Comparison of ENCODE assay signal across 8 cellular contexts in genomic region chr4:77157859-77158486, GRCh38. TPM values are rescaled to one million over a fixed set of nuclear protein-coding genes. Genes with fewer than 3 reads are reported as not detected.
DNase-seq lines count a peak whose midpoint lies in the region; ATAC-seq, FAIRE-seq and TF ChIP-seq lines count a peak whose summit lies in the region.

No MANE protein-coding gene starts in this region.

- peak in 2 of 3 experiments; percentile 9 to 26; a peak in 1 of 6 replicates for TF ChIP-seq CTCF in K562 (IDR thresholded peaks at IDR 0.05 in 2 of 3, conservative IDR thresholded peaks at IDR 0.05 in 1 of 3; ENCODE audit: insufficient read depth in 2 of 3, low read depth in 1 of 3, low read length in 3 of 3)

- POLR2A ChIA-PET in K562 (lab: Yijun Ruan, JAX), result interaction anchor here (0.7 to 1.2 kb wide), 4 partner anchors 19 to 101 kb away, joined by 3 to 5 read pairs (median 4); no protein-coding TSS in a partner anchor

- peak in 1 of 2 experiments; percentile 55; a peak in 2 of 4 replicates for TF ChIP-seq RAD21 in K562 (CRISPR knock-in tag; conservative IDR thresholded peaks at IDR 0.05 in 1 of 2, IDR thresholded peaks at IDR 0.05 in 1 of 2)

- no peaks in the 10 kb centered on the region for H3K27me3 ChIP-seq in K562 (ENCODE audit: control insufficient read depth in 2 of 2, insufficient read depth in 2 of 2, low read length in 2 of 2)

- H3K4me1 ChIP-seq in K562 (replicated peaks in 1 of 2; ENCODE audit: control insufficient read depth in 2 of 2, insufficient read depth in 2 of 2, low read length in 2 of 2), result peaks cover 3 to 17% of the 10 kb centered on the region in 2 experiments; a peak in 4 of 5 replicates

- H2AFZ ChIP-seq in K562 (ENCODE audit: low read depth, low read length), result peak overlapping the region; percentile 86

- H3K9ac ChIP-seq in K562 (ENCODE audit: insufficient read depth in 1 of 2, low read depth in 2 of 2, low read length in 2 of 2), result peak overlapping the region; percentile 78 to 96; a peak in 3 of 4 replicates

- H3K27ac ChIP-seq in K562 (ENCODE audit: extremely low read depth, low read depth, low read length), result peak overlapping the region; percentile 88; the same call in 2 of the 3 replicates

- H3K4me3 ChIP-seq in K562, result peak overlapping the region; percentile 73

- no peak for TF ChIP-seq POLR2A in K562 (conservative IDR thresholded peaks at IDR 0.05)

- intact Hi-C loops in K562 (cut with micrococcal nuclease) (loop anchor here (2.0 to 5.0 kb wide), 4 partner anchors 51 to 209 kb away; partner anchors contain the start of genes CCNI and SEPTIN11), sciatic nerve (cut with DNase I) (no loop called here)

- peak overlapping the region; percentile 86 for H3K4me2 ChIP-seq in K562 (ENCODE audit: insufficient read depth, low read length)

- H3K79me2 ChIP-seq in K562 (ENCODE audit: control insufficient read depth, insufficient read depth, low read length), result no peaks in the 10 kb centered on the region

- H3K9me3 ChIP-seq in K562 (replicated peaks; ENCODE audit: control insufficient read depth, insufficient read depth, low read depth, low read length), result no peaks in the 10 kb centered on the region

- DNase-seq in NCI-H1930 (lab: John Stamatoyannopoulos, UW) (peak; percentile 76 to 77), T1000 (lab: John Stamatoyannopoulos, UW) (peak; percentile 74), K562 (ENCODE audit: extremely low read depth in 1 of 4, low spot score in 3 of 4) (peak; percentile 77 to 84 (median 82)), iPS DF 19.7 (ENCODE audit: low read depth, low spot score) (peak; percentile 61), sciatic nerve (ENCODE audit: low spot score) (peak; percentile 94)

- no peak for FAIRE-seq in K562 (lab: Jason Lieb, UNC)

- ATAC-seq in GM18498 (IDR thresholded peaks at IDR 0.05; ENCODE audit: unreplicated experiment) (peak; percentile 50), HG02943 (IDR thresholded peaks at IDR 0.05; ENCODE audit: low read depth, unreplicated experiment) (peak; percentile 42), K562 (peak; percentile 88), sciatic nerve (peak; percentile 90), GM18870 (IDR thresholded peaks at IDR 0.05; ENCODE audit: unreplicated experiment) (no peak)

- WGBS in K562 (ENCODE audit: insufficient coverage, low coverage, missing lambda C conversion rate), result 1% methylated on average over 16 of the region's 53 CpGs

- TF ChIP-seq EP300 in K562 (IDR thresholded peaks at IDR 0.05; ENCODE audit: low read length), result no peak

- in situ Hi-C loops in K562 (cut with MboI), result no loop called here

- CTCF ChIA-PET in K562 (lab: Yijun Ruan, JAX; ENCODE audit: low intra/inter-chr PET ratio), result interaction anchor here (0.7 to 1.3 kb wide), 3 partner anchors 111 to 645 kb away, joined by 3 to 6 read pairs (median 3); no protein-coding TSS in a partner anchor

- no peaks in the 10 kb centered on the region for H3K9me1 ChIP-seq in K562 (ENCODE audit: control insufficient read depth, insufficient read depth, low read length)

- 0 out of 3 replicates have a peak, but pooled peaks cover 3% of the 10 kb centered on the region for H3K36me3 ChIP-seq in K562 (ENCODE audit: control insufficient read depth, insufficient read depth, low read length)

- no peaks in the 10 kb centered on the region for H4K20me1 ChIP-seq in K562 (replicated peaks; ENCODE audit: control insufficient read depth, insufficient read depth, low read length)

- BruUV-seq in K562 (replicated peaks; lab: Mats Ljungman, UMichigan), result no TSS peak

TF ChIP-seq in K562, 482 proteins besides CTCF, POLR2A, EP300 and RAD21 (continues in another document):
- peak in 1 of 2 experiments; percentile 69; a peak in 2 of 4 replicates for TF ChIP-seq HDAC1 (IDR thresholded peaks at IDR 0.05)
- peak; percentile 11; the same call in 1 of the 2 replicates for TF ChIP-seq NKRF (IDR thresholded peaks at IDR 0.05; ENCODE audit: borderline replicate concordance)
- TF ChIP-seq PRMT5 (CRISPR knock-in tag; IDR thresholded peaks at IDR 0.05), result no peak
- peak; percentile 75; the same call in 1 of the 2 replicates for TF ChIP-seq ZBTB7A (IDR thresholded peaks at IDR 0.05; ENCODE audit: borderline replicate concordance, control insufficient read depth, low read depth, low read length)
- TF ChIP-seq ZNF224 (CRISPR knock-in tag; IDR thresholded peaks at IDR 0.05), result no peak
- TF ChIP-seq BACH1 (tag; IDR thresholded peaks at IDR 0.05), result no peak
- TF ChIP-seq CCNT2 (IDR thresholded peaks at IDR 0.05; ENCODE audit: borderline replicate concordance, extremely low read depth, insufficient read length, low read depth, low read length), result peak; percentile 58
- TF ChIP-seq CHD1 (IDR thresholded peaks at IDR 0.05; ENCODE audit: low read length), result no peak
- no peak for TF ChIP-seq XRCC3 (IDR thresholded peaks at IDR 0.05)
- TF ChIP-seq ATF7 (IDR thresholded peaks at IDR 0.05), result peak; percentile 40; the same call in 1 of the 2 replicates
- peak; percentile 83 for TF ChIP-seq EP400 (IDR thresholded peaks at IDR 0.05)
- TF ChIP-seq MYC (IDR thresholded peaks at IDR 0.05; ENCODE audit: low read depth, low read length), result peak; percentile 10; the same call in 1 of the 2 replicates
- TF ChIP-seq MYC (CRISPR knock-in tag; IDR thresholded peaks at IDR 0.05; ENCODE audit: borderline replicate concordance, low read depth), result no peak
- TF ChIP-seq NR0B1 (IDR thresholded peaks at IDR 0.05; ENCODE audit: partially characterized antibody), result no peak
- no peak for TF ChIP-seq MAFG (tag; conservative IDR thresholded peaks at IDR 0.05)
- TF ChIP-seq CXXC5 (CRISPR knock-in tag; IDR thresholded peaks at IDR 0.05), result peak; percentile 46
- TF ChIP-seq SMARCA5 (IDR thresholded peaks at IDR 0.05), result no peak
- no peak for TF ChIP-seq ZNF717 (CRISPR knock-in tag; IDR thresholded peaks at IDR 0.05)
- TF ChIP-seq ZNF778 (CRISPR knock-in tag; IDR thresholded peaks at IDR 0.05), result no peak
- TF ChIP-seq ZNF655 (CRISPR knock-in tag; IDR thresholded peaks at IDR 0.05), result no peak
- peak; percentile 64; the same call in 1 of the 2 replicates for TF ChIP-seq KLF6 (CRISPR knock-in tag; IDR thresholded peaks at IDR 0.05; ENCODE audit: borderline replicate concordance)
- no peak; the same call in 1 of the 2 replicates for TF ChIP-seq TARDBP (IDR thresholded peaks at IDR 0.05)

RNA-seq across cellular contexts. Expression of gene CCNG2, which starts 1.0 kb away (rescaled TPM):
- 8.9 and 21.5 TPM in 2 replicates for total RNA-seq in K562 (2011; cell fraction: chromatin; rRNA removed; ENCODE audit: low replicate concordance)
- 6.2 and 6.3 TPM in 2 replicates for total RNA-seq in K562 (2011; cell fraction: nucleolus; rRNA removed)
- total RNA-seq in K562 (2011; cell fraction: nucleoplasm; rRNA removed), result 9.2 and 12.8 TPM in 2 replicates
- total RNA-seq in K562 (2014; rRNA removed) (1.00 and 1.0 TPM in 2 replicates), K562 (2014; rRNA removed; fragmentation: Illumina TruSeq; extraction: Trizol) (2.9 and 3.6 TPM in 2 replicates), K562 (2015; rRNA removed; fragmentation: Illumina TruSeq; extraction: Trizol) (1.1 and 1.6 TPM in 2 replicates), K562 (2021) (3.9 and 5.8 TPM in 2 replicates), sciatic nerve (48.5 TPM)
- polyA plus RNA-seq in K562 (2011; rRNA removed) (6.6 and 7.8 TPM in 2 replicates), K562 (2014; fragmentation: Illumina TruSeq; extraction: Trizol) (4.2 and 4.4 TPM in 2 replicates), K562 (2014; fragmentation: Nextera tagmentation; extraction: Ambion mirVana) (1 to 10 TPM in 1 of 2 experiments, under 1 TPM in 1; 0.49 to 1.5 TPM), K562 (2014; rRNA removed) (1.3 and 3.9 TPM in 2 replicates)
- 0.48 and 3.1 TPM in 2 replicates for polyA plus RNA-seq in K562 (2011; cell fraction: cytosol; rRNA removed)
- 5.6 and 16.1 TPM in 2 replicates for polyA plus RNA-seq in K562 (2011; cell fraction: nucleus; rRNA removed)
- 3.6 and 10.5 TPM in 2 replicates for polyA plus RNA-seq in K562 (2012)
- 3.4 and 5.7 TPM in 2 replicates for polyA minus RNA-seq in K562 (2011; rRNA and poly(A)+ RNA removed)
- 1.2 and 1.6 TPM in 2 replicates for polyA minus RNA-seq in K562 (2011; cell fraction: cytosol; rRNA and poly(A)+ RNA removed)
- 3.0 and 10.6 TPM in 2 replicates for polyA minus RNA-seq in K562 (2011; cell fraction: nucleus; rRNA and poly(A)+ RNA removed)
